In genomic region chr3:42213417-42213816, GRCh38 we compare ENCODE assay signal across 10 cellular contexts. TPM values are rescaled to one million over a fixed set of nuclear protein-coding genes. Genes with fewer than 3 reads are reported as not detected.
DNase-seq lines count a peak whose midpoint lies in the region; ATAC-seq and TF ChIP-seq lines count a peak whose summit lies in the region.
"Had no signal": no experiment of that assay in that cellular context is flagged by ENCODE, and none has a peak within 500 bp of the region (broad histone marks: within the 10 kb centered on the region; RNA-seq: fewer than 3 reads in every experiment).

No MANE protein-coding gene starts in this region.

- H3K9me3 Mint-ChIP-seq in glutamatergic neuron (ENCODE audit: unreplicated experiment) = peaks cover 31% of the 10 kb centered on the region

- no TSS peak for BruUV-seq in IMR-90 (replicated peaks; lab: Mats Ljungman, UMichigan)

- H3K27ac ChIP-seq in BLaER1 treated with 17β-estradiol and CSF1 and Interleukin-3, amounts not matched to agents 10 nM and 100 nM = peak overlapping the region in 7 of 11 experiments; percentile 7 to 49 (median 39); a peak in 12 of 22 replicates
- H3K27ac ChIP-seq in IMR-90 (ENCODE audit: insufficient read depth, low read length) = no peak overlapping the region
- H3K27ac ChIP-seq: VCaP had no signal

- no peak overlapping the region for H4K5ac ChIP-seq in IMR-90 (ENCODE audit: low read depth, low read length)

- no CpG with 5 or more reads among the region's 6 CpGs for WGBS in IMR-90 (ENCODE audit: extremely low coverage in 2 of 2, insufficient read length in 1 of 2), 2 experiments

- no peak overlapping the region for H2BK20ac ChIP-seq in IMR-90 (ENCODE audit: low read depth, low read length)

- peaks cover 0 to 4% (median 0%) of the 10 kb centered on the region in 11 experiments; a peak in 1 of 22 replicates for H3K9me3 ChIP-seq in BLaER1 treated with 17β-estradiol and CSF1 and Interleukin-3, amounts not matched to agents 10 nM and 100 nM (replicated peaks in 1 of 11)
- H3K9me3 ChIP-seq in IMR-90 (ENCODE audit: control insufficient read depth, insufficient read depth, low read length) = no peaks in the 10 kb centered on the region

- no peaks in the 10 kb centered on the region for H3K27me3 ChIP-seq in BLaER1 treated with 17β-estradiol and CSF1 and Interleukin-3, amounts not matched to agents 10 nM and 100 nM
- no peaks in the 10 kb centered on the region for H3K27me3 ChIP-seq in IMR-90 (ENCODE audit: control insufficient read depth, insufficient read depth, low read length)

- peaks cover 5% of the 10 kb centered on the region for H3K36me3 Mint-ChIP-seq in glutamatergic neuron (ENCODE audit: unreplicated experiment)

- H3K4me1 Mint-ChIP-seq in glutamatergic neuron (ENCODE audit: low read depth, unreplicated experiment) = peaks cover 28% of the 10 kb centered on the region

- TF ChIP-seq POLR2A in IMR-90 (IDR thresholded peaks at IDR 0.05; ENCODE audit: low read depth, low read length) = no peak

- TF ChIP-seq RAD21 in IMR-90 (IDR thresholded peaks at IDR 0.05; ENCODE audit: low read length) = no peak

- peaks cover 38 to 90% (median 55%) of the 10 kb centered on the region in 11 experiments for H3K36me3 ChIP-seq in BLaER1 treated with 17β-estradiol and CSF1 and Interleukin-3, amounts not matched to agents 10 nM and 100 nM
- peaks cover 6% of the 10 kb centered on the region for H3K36me3 ChIP-seq in IMR-90 (ENCODE audit: control insufficient read depth, insufficient read depth, low read length)

- no peak overlapping the region for H2AFZ ChIP-seq in IMR-90 (replicated peaks; ENCODE audit: low read length, poor library complexity)

- H4K91ac ChIP-seq in IMR-90 (ENCODE audit: insufficient read depth, low read depth, low read length) = no peak overlapping the region

- H2BK5ac ChIP-seq in IMR-90 (ENCODE audit: low read depth, low read length, poor library complexity, severe bottlenecking) = no peak overlapping the region

- dilution Hi-C loops in IMR-90 (cut with HindIII; ENCODE audit: low sequenced_read_pairs, unreplicated experiment) = no loop called here

- 0 out of 4 replicates have a peak, but pooled peaks cover 0 to 7% of the 10 kb centered on the region in 2 experiments for H3K79me1 ChIP-seq in IMR-90 (ENCODE audit: low read depth in 1 of 2, low read length in 2 of 2)

- no peak overlapping the region for H2BK120ac ChIP-seq in IMR-90 (ENCODE audit: low read depth, low read length)

- in situ Hi-C loops in IMR-90 (cut with MboI; ENCODE audit: low sequenced_read_pairs) = no loop called here

- intact Hi-C loops in IMR-90 (cut with micrococcal nuclease) = no loop called here
- intact Hi-C loops in posterior cingulate gyrus (cut with DNase I) = no loop called here

- H3K56ac ChIP-seq in IMR-90 (ENCODE audit: extremely low read depth, insufficient read depth, low read length) = no peak overlapping the region

- DNase-seq in IMR-90 (no peak), glutamatergic neuron (no peak), posterior cingulate gyrus (no peak), NCI-H1092 treated with DMSO at 0.1 percent for 48 hours (lab: John Stamatoyannopoulos, UW) (no peak)
- DNase-seq: OCI-M1 had no signal

- peak overlapping the region; percentile 18 to 84 (median 69); a peak in 21 of 22 replicates for H3K4me2 ChIP-seq in BLaER1 treated with 17β-estradiol and CSF1 and Interleukin-3, amounts not matched to agents 10 nM and 100 nM
- H3K4me2 ChIP-seq in IMR-90 (ENCODE audit: low read depth, low read length) = no peak overlapping the region

- H3K9ac ChIP-seq in BLaER1 treated with 17β-estradiol and CSF1 and Interleukin-3, amounts not matched to agents 10 nM and 100 nM = peak overlapping the region in 4 of 11 experiments; percentile 16 to 45 (median 30); a peak in 5 of 22 replicates
- H3K9ac ChIP-seq in IMR-90 (ENCODE audit: low read depth, low read length) = no peak overlapping the region

- H2BK15ac ChIP-seq in IMR-90 (ENCODE audit: low read depth, low read length) = no peak overlapping the region

- H3K9me1 ChIP-seq in IMR-90 (ENCODE audit: insufficient read depth, low read length) = peaks cover 13% of the 10 kb centered on the region

- no peak overlapping the region for H3K23ac ChIP-seq in IMR-90 (ENCODE audit: low read depth, low read length)

- peaks cover 0 to 47% (median 18%) of the 10 kb centered on the region in 11 experiments; a peak in 15 of 22 replicates for H4K20me1 ChIP-seq in BLaER1 treated with 17β-estradiol and CSF1 and Interleukin-3, amounts not matched to agents 10 nM and 100 nM
- peaks cover 3% of the 10 kb centered on the region; the same call in 1 of the 2 replicates for H4K20me1 ChIP-seq in IMR-90 (ENCODE audit: insufficient read depth, low read length)

- ATAC-seq in GM19023 (IDR thresholded peaks at IDR 0.05; ENCODE audit: unreplicated experiment) = peak; percentile 35
- no peak for ATAC-seq in IMR-90 (ENCODE audit: low read depth)
- ATAC-seq in HG03139 (IDR thresholded peaks at IDR 0.05; ENCODE audit: unreplicated experiment) = no peak
- ATAC-seq in HG03097 (IDR thresholded peaks at IDR 0.05; ENCODE audit: low FRiP score, unreplicated experiment) = no peak

- peaks cover 17% of the 10 kb centered on the region for H3K27me3 Mint-ChIP-seq in glutamatergic neuron (ENCODE audit: unreplicated experiment)

- TF ChIP-seq CTCF in IMR-90 (conservative IDR thresholded peaks at IDR 0.05; ENCODE audit: low read depth, low read length) = no peak
- no peak for TF ChIP-seq CTCF in glutamatergic neuron (IDR thresholded peaks at IDR 0.05; ENCODE audit: partially characterized antibody, unreplicated experiment)

- peak overlapping the region; percentile 18 for H2AK9ac ChIP-seq in IMR-90 (replicated peaks; ENCODE audit: low read depth, low read length, poor library complexity)

- POLR2A ChIA-PET in IMR-90 (lab: Charles Lee; ENCODE audit: unreplicated experiment) = no interaction called here

- H3K14ac ChIP-seq in IMR-90 (replicated peaks; ENCODE audit: low read depth, low read length) = no peak overlapping the region

- H4K8ac ChIP-seq in IMR-90 (ENCODE audit: low read depth in 2 of 2, low read length in 2 of 2) = no peak overlapping the region

- no peak overlapping the region for H3K4me3 Mint-ChIP-seq in glutamatergic neuron (ENCODE audit: unreplicated experiment)

- no peak overlapping the region for H2AK5ac ChIP-seq in IMR-90 (ENCODE audit: low read depth, low read length)

- CTCF ChIA-PET in IMR-90 (lab: Yijun Ruan, JAX) = no interaction called here

- H3K4me1 ChIP-seq in BLaER1 treated with 17β-estradiol and CSF1 and Interleukin-3, amounts not matched to agents 10 nM and 100 nM = peaks cover 46 to 68% (median 61%) of the 10 kb centered on the region in 10 experiments
- peaks cover 5% of the 10 kb centered on the region for H3K4me1 ChIP-seq in IMR-90 (ENCODE audit: control insufficient read depth, insufficient read depth, low read length)

- no peak overlapping the region for H3K4ac ChIP-seq in IMR-90 (ENCODE audit: low read depth, low read length)

- H3K27ac Mint-ChIP-seq in glutamatergic neuron (ENCODE audit: unreplicated experiment) = peak overlapping the region; percentile 57

- no peak overlapping the region for H3K4me3 ChIP-seq in BLaER1 treated with 17β-estradiol and CSF1 and Interleukin-3, amounts not matched to agents 10 nM and 100 nM
- H3K4me3 ChIP-seq in IMR-90 (ENCODE audit: insufficient read depth, low read depth, low read length) = no peak overlapping the region

- no peak overlapping the region for H3K18ac ChIP-seq in IMR-90 (ENCODE audit: low read depth, low read length)

TF ChIP-seq in IMR-90, 13 proteins besides CTCF, POLR2A, EP300 and RAD21:
- TF ChIP-seq BHLHE40 (IDR thresholded peaks at IDR 0.05; ENCODE audit: low read depth, low read length) (no peak), MAZ (IDR thresholded peaks at IDR 0.05; ENCODE audit: borderline replicate concordance, low read depth, low read length) (no peak), SMC3 (IDR thresholded peaks at IDR 0.05; ENCODE audit: low read depth, low read length) (no peak), USF2 (IDR thresholded peaks at IDR 0.05; ENCODE audit: low read depth, low read length) (no peak), CHD1 (IDR thresholded peaks at IDR 0.05; ENCODE audit: low read depth, low read length) (no peak), CEBPB (IDR thresholded peaks at IDR 0.05; ENCODE audit: low read depth, low read length) (no peak), RFX5 (IDR thresholded peaks at IDR 0.05; ENCODE audit: low read depth, low read length) (no peak), RCOR1 (IDR thresholded peaks at IDR 0.05; ENCODE audit: insufficient replicate concordance, low read length) (no peak), MAFK (IDR thresholded peaks at IDR 0.05; ENCODE audit: low read depth, low read length) (no peak), NFE2L2 (IDR thresholded peaks at IDR 0.05; ENCODE audit: low read depth, low read length) (no peak), FOS (IDR thresholded peaks at IDR 0.05; ENCODE audit: low read depth, low read length) (no peak)

RNA-seq across cellular contexts. Expression of gene CCK, which starts 52.6 kb away (rescaled TPM):
- total RNA-seq in IMR-90 (2012; rRNA removed) (not detected in 2 replicates), glutamatergic neuron (ENCODE audit: unreplicated experiment) (not detected)
- 0.43 TPM in 2 replicates for polyA plus RNA-seq in IMR-90 (2012; rRNA removed)
- 1.3 and 1.5 TPM in 2 replicates for polyA plus RNA-seq in IMR-90 (2012; cell fraction: cytosol; rRNA removed)
- polyA plus RNA-seq in IMR-90 (2012; cell fraction: nucleus; rRNA removed; ENCODE audit: low replicate concordance) = 0.66 and 0.78 TPM in 2 replicates
